Comparison of ENCODE assay signal across 13 cellular contexts in the genomic region with DNA sequence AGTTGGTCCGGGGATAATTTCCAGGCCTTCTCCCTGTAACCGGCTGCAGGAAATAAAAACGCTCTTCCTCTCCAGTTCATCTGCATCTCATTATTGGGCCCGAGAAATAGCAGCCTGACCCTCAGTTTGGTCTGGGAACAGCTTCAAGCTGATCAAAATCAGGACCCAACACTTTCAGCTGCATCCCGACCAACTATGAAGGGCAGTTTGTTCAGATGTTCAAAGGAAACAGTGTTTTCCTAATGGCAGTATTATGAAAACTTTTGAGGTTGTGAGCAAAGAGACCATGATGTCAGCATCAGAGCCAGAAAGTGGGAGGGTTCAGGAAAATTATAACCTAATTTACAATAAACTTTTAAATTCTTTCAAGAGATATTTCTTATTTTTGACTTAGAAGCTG. TPM values are rescaled to one million over a fixed set of nuclear protein-coding genes. Genes with fewer than 3 reads are reported as not detected.
DNase-seq lines count a peak whose midpoint lies in the region; TF ChIP-seq lines count a peak whose summit lies in the region.
"Had no signal": no experiment of that assay in that cellular context is flagged by ENCODE, and none has a peak within 500 bp of the region (broad histone marks: within the 10 kb centered on the region; RNA-seq: fewer than 3 reads in every experiment).

No MANE protein-coding gene starts in this region.

- H3K36me3 Mint-ChIP-seq in HFFc6 (ENCODE audit: low read depth) (peaks cover 16% of the 10 kb centered on the region), endothelial cell (ENCODE audit: low read depth, unreplicated experiment) (peaks cover 9% of the 10 kb centered on the region), Caco-2 (ENCODE audit: insufficient read depth, unreplicated experiment) (peaks cover 86% of the 10 kb centered on the region)

- H3K36me3 ChIP-seq in BLaER1 (peaks cover 28% of the 10 kb centered on the region), neutrophil (peaks cover 10% of the 10 kb centered on the region), Caco-2 (ENCODE audit: control insufficient read depth, insufficient read depth, low read length) (no peaks in the 10 kb centered on the region; the same call in 1 of the 2 replicates)

- H3K4me1 ChIP-seq in BLaER1 (peaks cover 78% of the 10 kb centered on the region), neutrophil (ENCODE audit: control insufficient read depth in 1 of 2, insufficient read depth in 1 of 2, low read depth in 1 of 2, low read length in 1 of 2) (peaks cover 36 to 53% of the 10 kb centered on the region in 2 experiments), Caco-2 (peaks cover 19% of the 10 kb centered on the region)

- no peak for DNase-seq in HFFc6
- no peak for DNase-seq in endothelial cell (ENCODE audit: low spot score)
- DNase-seq in SW480 (ENCODE audit: low spot score): no peak
- no peak for DNase-seq in NCI-H2081 treated with DMSO at 0.1 percent for 48 hours (lab: John Stamatoyannopoulos, UW)
- DNase-seq in T-helper 2 cell: no peak
- no peak for DNase-seq in Caco-2
- DNase-seq: activated CD8-positive, alpha-beta memory T cell treated with anti-CD3 and anti-CD28 coated beads, Interleukin-2, amount 50 U/mL, for 4 hours; effector CD8-positive, alpha-beta T cell; stimulated activated CD4-positive, alpha-beta T cell treated with anti-CD3 and anti-CD28 coated beads, Interleukin-2, amount 100 ng/mL, for 24 hours; stimulated activated naive CD4-positive, alpha-beta T cell had no signal

- BruUV-seq in Caco-2 (replicated peaks; lab: Mats Ljungman, UMichigan): no TSS peak

- POLR2A ChIA-PET in Caco-2 (lab: Charles Lee): no interaction called here

- H3K9me3 ChIP-seq in BLaER1: no peaks in the 10 kb centered on the region
- no peaks in the 10 kb centered on the region for H3K9me3 ChIP-seq in neutrophil
- no peaks in the 10 kb centered on the region for H3K9me3 ChIP-seq in Caco-2

- peaks cover 89% of the 10 kb centered on the region for H3K4me1 Mint-ChIP-seq in HFFc6 (ENCODE audit: low read depth)
- H3K4me1 Mint-ChIP-seq in endothelial cell (ENCODE audit: unreplicated experiment): peaks cover 52% of the 10 kb centered on the region
- peaks cover 42% of the 10 kb centered on the region for H3K4me1 Mint-ChIP-seq in Caco-2 (ENCODE audit: low read depth, unreplicated experiment)

- H3K27ac ChIP-seq in BLaER1 (no peak overlapping the region), neutrophil (peak overlapping the region; percentile 44)
- H3K27ac ChIP-seq: HL-60 had no signal

- peaks cover 5% of the 10 kb centered on the region; the same call in 1 of the 2 replicates for H3K27me3 Mint-ChIP-seq in HFFc6 (ENCODE audit: insufficient read depth)
- peaks cover 4% of the 10 kb centered on the region for H3K27me3 Mint-ChIP-seq in endothelial cell (ENCODE audit: unreplicated experiment)
- no peaks in the 10 kb centered on the region for H3K27me3 Mint-ChIP-seq in Caco-2 (ENCODE audit: insufficient read depth, unreplicated experiment)

- H3K27ac Mint-ChIP-seq in HFFc6 (peak overlapping the region; percentile 95), endothelial cell (ENCODE audit: unreplicated experiment) (peak overlapping the region; percentile 48), Caco-2 (ENCODE audit: unreplicated experiment) (no peak overlapping the region)

- H3K4me3 Mint-ChIP-seq in HFFc6: peak overlapping the region; percentile 64
- no peak overlapping the region for H3K4me3 Mint-ChIP-seq in endothelial cell (ENCODE audit: unreplicated experiment)
- H3K4me3 Mint-ChIP-seq in Caco-2 (ENCODE audit: unreplicated experiment): no peak overlapping the region

- no peak overlapping the region for H3K9ac ChIP-seq in BLaER1

- CTCF ChIA-PET in Caco-2 (lab: Charles Lee): interaction anchor here (1.8 to 2.5 kb wide), 2 partner anchors 11 to 112 kb away, joined by 3 to 7 read pairs; no protein-coding TSS in a partner anchor

- peak overlapping the region; percentile 88 for H3K4me2 ChIP-seq in BLaER1

- H4K20me1 ChIP-seq in BLaER1: peaks cover 100% of the 10 kb centered on the region

- TF ChIP-seq CTCF in HFFc6 (IDR thresholded peaks at IDR 0.05) (no peak), endothelial cell (IDR thresholded peaks at IDR 0.05; ENCODE audit: unreplicated experiment) (no peak), neutrophil (IDR thresholded peaks at IDR 0.05) (no peak), Caco-2 (IDR thresholded peaks at IDR 0.05; ENCODE audit: insufficient read depth in 1 of 2, low read depth in 1 of 2, low read length in 1 of 2, severe bottlenecking in 1 of 2, unreplicated experiment in 1 of 2) (no peak)

- no peaks in the 10 kb centered on the region for H3K9me3 Mint-ChIP-seq in HFFc6
- no peaks in the 10 kb centered on the region for H3K9me3 Mint-ChIP-seq in endothelial cell (ENCODE audit: unreplicated experiment)
- H3K9me3 Mint-ChIP-seq in Caco-2 (ENCODE audit: unreplicated experiment): no peaks in the 10 kb centered on the region

- H3K27me3 ChIP-seq in BLaER1: no peaks in the 10 kb centered on the region
- no peaks in the 10 kb centered on the region for H3K27me3 ChIP-seq in neutrophil
- no peaks in the 10 kb centered on the region for H3K27me3 ChIP-seq in Caco-2 (replicated peaks; ENCODE audit: control insufficient read depth, insufficient read depth, low read length)

- H3K4me3 ChIP-seq in BLaER1 (no peak overlapping the region), neutrophil (ENCODE audit: low read depth in 1 of 2, low read length in 1 of 2) (no peak overlapping the region), Caco-2 (ENCODE audit: low read depth, low read length) (no peak overlapping the region)

- intact Hi-C loops in Caco-2 (cut with micrococcal nuclease; ENCODE audit: unreplicated experiment): loop anchor here (5.0 kb wide), 1 partner anchor 54 kb away; no protein-coding TSS in a partner anchor

RNA-seq across cellular contexts. Expression of a gene that starts 35.7 kb away (rescaled TPM):
- total RNA-seq in HFFc6 (2021; fragmentation: NEBNext Ultra II Directional; extraction: Animal tissue kit (Norgen Biotek cat#: 25700)): 10 to 100 TPM; 72.2 to 89.8 (median 80.5) TPM
- total RNA-seq in endothelial cell (ENCODE audit: unreplicated experiment) (92.3 TPM), Caco-2 (2022) (244 and 253 TPM in 2 replicates)
